In genomic region chr2:144510206-144510991, GRCh38 we compare ENCODE assay signal across 8 cellular contexts. TPM values are rescaled to one million over a fixed set of nuclear protein-coding genes. Genes with fewer than 3 reads are reported as not detected.
DNase-seq lines count a peak whose midpoint lies in the region; ATAC-seq and TF ChIP-seq lines count a peak whose summit lies in the region.

No MANE protein-coding gene starts in this region.

- ATAC-seq in GM19324 (IDR thresholded peaks at IDR 0.05; ENCODE audit: low FRiP score, unreplicated experiment) = peak; percentile 91
- ATAC-seq in HG03378 (IDR thresholded peaks at IDR 0.05; ENCODE audit: unreplicated experiment) = peak; percentile 75
- peak; percentile 41 to 67 for ATAC-seq in left cardiac atrium
- peak; percentile 76 to 82 for ATAC-seq in gastrocnemius medialis

- peak overlapping the region; percentile 94 to 100 (median 99) for H3K27ac ChIP-seq in BLaER1 treated with 17β-estradiol and CSF1 and Interleukin-3, amounts not matched to agents 10 nM and 100 nM
- H3K27ac ChIP-seq in gastrocnemius medialis = peak overlapping the region; percentile 94 to 96 (median 95)

- no peaks in the 10 kb centered on the region for H3K27me3 ChIP-seq in BLaER1 treated with 17β-estradiol and CSF1 and Interleukin-3, amounts not matched to agents 10 nM and 100 nM
- H3K27me3 ChIP-seq in gastrocnemius medialis = no peaks in the 10 kb centered on the region

- peak overlapping the region; percentile 70 for H3K27ac Mint-ChIP-seq in activated CD4-positive, alpha-beta memory T cell treated with anti-CD3 and anti-CD28 coated beads for 36 hours

- H3K36me3 Mint-ChIP-seq in activated CD4-positive, alpha-beta memory T cell treated with anti-CD3 and anti-CD28 coated beads for 36 hours = peaks cover 3% of the 10 kb centered on the region

- H3K4me1 ChIP-seq in BLaER1 treated with 17β-estradiol and CSF1 and Interleukin-3, amounts not matched to agents 10 nM and 100 nM = peaks cover 54 to 86% (median 78%) of the 10 kb centered on the region in 10 experiments
- H3K4me1 ChIP-seq in gastrocnemius medialis = peaks cover 79 to 87% of the 10 kb centered on the region in 2 donors

- in situ Hi-C loops in gastrocnemius medialis (cut with MboI; ENCODE audit: low sequenced_read_pairs in 4 of 4) = loop anchor here (5.0 to 25.0 kb wide), 3 partner anchors 56 to 183 kb away; a partner anchor contains a TSS

- H3K4me1 Mint-ChIP-seq in activated CD4-positive, alpha-beta memory T cell treated with anti-CD3 and anti-CD28 coated beads for 36 hours (ENCODE audit: low read depth) = peaks cover 30% of the 10 kb centered on the region

- H3K9me3 ChIP-seq in BLaER1 treated with 17β-estradiol and CSF1 and Interleukin-3, amounts not matched to agents 10 nM and 100 nM (replicated peaks in 1 of 11) = no peaks in the 10 kb centered on the region
- no peaks in the 10 kb centered on the region for H3K9me3 ChIP-seq in gastrocnemius medialis

- H3K4me3 Mint-ChIP-seq in activated CD4-positive, alpha-beta memory T cell treated with anti-CD3 and anti-CD28 coated beads for 36 hours = peak overlapping the region; percentile 54

- intact Hi-C loops in activated CD4-positive, alpha-beta memory T cell treated with anti-CD3 and anti-CD28 coated beads for 36 hours (cut with micrococcal nuclease) = loop anchor here (1.0 to 10.0 kb wide), 3 partner anchors 18 to 1386 kb away; partner anchors contain the start of gene ARHGAP15
- intact Hi-C loops in left cardiac atrium (cut with DNase I) = loop anchor here (5.0 to 10.0 kb wide), 3 partner anchors 56 to 178 kb away; a partner anchor contains a TSS
- intact Hi-C loops in gastrocnemius medialis (cut with DNase I; ENCODE audit: low total_unique reads) = no loop called here

- CTCF ChIA-PET in activated CD4-positive, alpha-beta memory T cell treated with anti-CD3 and anti-CD28 coated beads for 36 hours (lab: Charles Lee) = interaction anchor here (0.6 to 1.0 kb wide), 2 partner anchors 10 to 89 kb away, joined by 4 read pairs; partner anchors contain the start of gene ZEB2

- peaks cover 96 to 100% (median 99%) of the 10 kb centered on the region in 11 experiments for H3K36me3 ChIP-seq in BLaER1 treated with 17β-estradiol and CSF1 and Interleukin-3, amounts not matched to agents 10 nM and 100 nM
- no peaks in the 10 kb centered on the region for H3K36me3 ChIP-seq in gastrocnemius medialis

- TF ChIP-seq POLR2A in gastrocnemius medialis (IDR thresholded peaks at IDR 0.05) = peak; percentile 38 to 78

- peak; percentile 62 for DNase-seq in activated CD4-positive, alpha-beta memory T cell treated with anti-CD3 and anti-CD28 coated beads for 36 hours
- DNase-seq in left cardiac atrium (no peak), gastrocnemius medialis (peak; percentile 66 to 77), LoVo (ENCODE audit: low spot score) (no peak)
- DNase-seq in activated CD4-positive, alpha-beta T cell treated with anti-CD3 and anti-CD28 coated beads, Interleukin-2, amount 50 U/mL, for 1 hour = no peak

- peaks cover 78 to 100% (median 94%) of the 10 kb centered on the region in 11 experiments for H4K20me1 ChIP-seq in BLaER1 treated with 17β-estradiol and CSF1 and Interleukin-3, amounts not matched to agents 10 nM and 100 nM

- peak overlapping the region; percentile 71 to 95 (median 85) for H3K4me3 ChIP-seq in BLaER1 treated with 17β-estradiol and CSF1 and Interleukin-3, amounts not matched to agents 10 nM and 100 nM
- H3K4me3 ChIP-seq in gastrocnemius medialis = peak overlapping the region; percentile 48 to 89 (median 77)

- TF ChIP-seq CTCF in gastrocnemius medialis (IDR thresholded peaks at IDR 0.05 in 4 of 5, conservative IDR thresholded peaks at IDR 0.05 in 1 of 5) = no peak

- peaks cover 57% of the 10 kb centered on the region for H3K27me3 Mint-ChIP-seq in activated CD4-positive, alpha-beta memory T cell treated with anti-CD3 and anti-CD28 coated beads for 36 hours

- H3K4me2 ChIP-seq in BLaER1 treated with 17β-estradiol and CSF1 and Interleukin-3, amounts not matched to agents 10 nM and 100 nM = peak overlapping the region; percentile 87 to 100 (median 95)

- no peaks in the 10 kb centered on the region for H3K9me3 Mint-ChIP-seq in activated CD4-positive, alpha-beta memory T cell treated with anti-CD3 and anti-CD28 coated beads for 36 hours

- POLR2A ChIA-PET in activated CD4-positive, alpha-beta memory T cell treated with anti-CD3 and anti-CD28 coated beads for 36 hours (lab: Charles Lee) = interaction anchor here (0.7 to 1.4 kb wide), 2 partner anchors 96 to 295 kb away, joined by 3 to 4 read pairs; no protein-coding TSS in a partner anchor

- peak overlapping the region; percentile 96 to 100 (median 99) for H3K9ac ChIP-seq in BLaER1 treated with 17β-estradiol and CSF1 and Interleukin-3, amounts not matched to agents 10 nM and 100 nM

RNA-seq across cellular contexts. Expression of gene ZEB2, which starts 9.5 kb away (rescaled TPM):
- 10 to 100 TPM; 16.8 to 17.1 TPM for total RNA-seq in activated CD4-positive, alpha-beta memory T cell treated with anti-CD3 and anti-CD28 coated beads for 36 hours
- total RNA-seq in left cardiac atrium (100 to 1,000 TPM; 118 to 131 TPM), gastrocnemius medialis (10 to 100 TPM; 21.2 to 27.6 (median 22.9) TPM)

Comparison
In these comparisons a context has a peak if more than half of its experiments do, and no peak if none do; other contexts are left out.
1. DNase-seq: peak in activated CD4-positive, alpha-beta memory T cell treated with anti-CD3 and anti-CD28 coated beads for 36 hours (single experiment) and gastrocnemius medialis (2 of 2); none in left cardiac atrium (single experiment), LoVo (single experiment) and activated CD4-positive, alpha-beta T cell treated with anti-CD3 and anti-CD28 coated beads, Interleukin-2, amount 50 U/mL, for 1 hour (single experiment).
2. RNA of gene ZEB2, which starts 9.5 kb away (total RNA-seq): 118 to 131 TPM in left cardiac atrium; 21.2 to 27.6 TPM in gastrocnemius medialis and 16.8 to 17.1 TPM in activated CD4-positive, alpha-beta memory T cell treated with anti-CD3 and anti-CD28 coated beads for 36 hours; every median in the first group is over 4 times any median in the second.
3. Peak in every context shown above with its lines, with median percentiles within 50 percentile points of each other: ATAC-seq.